Comparison of ENCODE assay signal across 19 cellular contexts in genomic region chr11:47155914-47156313, GRCh38.
"Had no signal": no experiment of that assay in that cellular context is flagged by ENCODE, and none has a peak within 500 bp of the region (broad histone marks: within the 10 kb centered on the region; RNA-seq: fewer than 3 reads in every experiment).

No MANE protein-coding gene starts in this region.

- DNase-seq: activated CD4-positive, alpha-beta T cell treated with anti-CD3 and anti-CD28 coated beads, Interleukin-2, amount 50 U/mL, for 4 hours; activated effector memory CD4-positive, alpha-beta T cell treated with anti-CD3 and anti-CD28 coated beads, Interleukin-2, amount 50 U/mL, for 16 hours; activated T-cell treated with anti-CD3 and anti-CD28 coated beads, Interleukin-2, amount 50 U/mL, for 4 hours; amniotic stem cell; body of pancreas; effector memory CD4-positive, alpha-beta T cell; glutamatergic neuron; hypothalamus; left ventricle myocardium inferior; occipital lobe; stimulated activated CD4-positive, alpha-beta T cell treated with anti-CD3 and anti-CD28 coated beads, Interleukin-4, amount 100 ng/mL, for 24 hours; T1000; upper lobe of left lung had no signal

- H3K4me1 ChIP-seq: foreskin keratinocyte had no signal

- H3K27me3 ChIP-seq: body of pancreas, foreskin keratinocyte, right atrium auricular region, suprapubic skin, upper lobe of left lung had no signal

- H3K9me3 Mint-ChIP-seq: activated naive CD4-positive, alpha-beta T cell treated with anti-CD3 and anti-CD28 coated beads, Interleukin-2, amount 50 U/mL, for 24 hours; activated T-cell treated with anti-CD3 and anti-CD28 coated beads, Interleukin-2, amount 50 U/mL, for 4 hours; nephron had no signal

- ATAC-seq: body of pancreas; stimulated activated naive CD8-positive, alpha-beta T cell treated with anti-CD3 and anti-CD28 coated beads, Interleukin-15, Interleukin-2, amounts not matched to agents 100 U/mL and 50 U/mL, for 24 hours had no signal

- H3K36me3 ChIP-seq: right atrium auricular region had no signal

- H3K9me3 ChIP-seq: body of pancreas, left ventricle myocardium inferior, right atrium auricular region, suprapubic skin, upper lobe of left lung had no signal

- H3K4me3 ChIP-seq: body of pancreas, left ventricle myocardium inferior, right atrium auricular region, suprapubic skin, upper lobe of left lung had no signal

- H3K27ac ChIP-seq: body of pancreas, foreskin keratinocyte, left ventricle myocardium inferior, right atrium auricular region, suprapubic skin had no signal

- H3K27me3 Mint-ChIP-seq: activated naive CD4-positive, alpha-beta T cell treated with anti-CD3 and anti-CD28 coated beads, Interleukin-2, amount 50 U/mL, for 24 hours had no signal

- H3K4me3 Mint-ChIP-seq: nephron had no signal

- H3K36me3 Mint-ChIP-seq: activated naive CD4-positive, alpha-beta T cell treated with anti-CD3 and anti-CD28 coated beads, Interleukin-2, amount 50 U/mL, for 24 hours had no signal
